In the genomic region with DNA sequence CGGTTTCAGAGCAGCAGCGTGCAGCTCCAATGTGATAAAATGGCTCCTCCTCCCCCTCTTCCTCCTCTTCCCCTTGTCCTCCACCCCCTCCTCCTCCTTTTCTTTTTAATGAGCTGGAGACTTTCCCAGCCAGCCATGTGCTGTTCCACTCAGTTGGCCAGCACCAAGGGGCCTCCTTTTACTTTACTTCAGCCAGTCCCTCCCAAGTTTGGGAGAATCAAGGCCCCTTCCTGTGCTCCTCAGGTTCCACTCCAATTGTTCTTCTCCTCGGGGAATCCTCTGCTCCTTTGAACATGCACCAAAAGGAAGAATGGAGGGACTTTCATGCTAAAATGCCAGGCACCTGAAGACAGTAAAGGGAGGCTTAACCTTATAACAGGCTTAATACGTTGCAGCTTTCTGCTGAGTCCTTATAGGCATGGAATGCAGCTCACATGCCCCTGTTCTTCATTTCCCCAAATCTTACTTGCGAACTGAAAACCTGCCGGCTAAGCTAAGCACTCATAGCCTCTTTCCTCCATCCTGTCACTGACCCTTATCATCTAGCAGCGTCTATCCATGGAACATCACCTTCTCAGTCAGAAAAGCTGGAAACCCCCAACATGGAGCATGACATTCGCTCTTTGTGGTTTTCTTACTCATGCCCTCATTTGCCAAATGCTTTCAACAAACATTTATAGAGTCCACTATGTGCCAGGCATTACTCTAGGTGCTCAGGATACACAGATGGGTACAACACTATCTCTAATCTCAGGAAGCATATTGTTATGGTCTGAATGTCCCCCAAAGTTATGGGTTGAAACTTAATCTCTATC, we compare ENCODE assay signal across 15 cellular contexts.
A peak's percentile ranks its signal among the peaks of the same experiment; 100 is the strongest.
DNase-seq lines count a peak whose midpoint lies in the region; ATAC-seq and TF ChIP-seq lines count a peak whose summit lies in the region.
"Had no signal": no experiment of that assay in that cellular context is flagged by ENCODE, and none has a peak within 500 bp of the region (broad histone marks: within the 10 kb centered on the region; RNA-seq: fewer than 3 reads in every experiment).

No MANE protein-coding gene starts in this region.

- no peaks in the 10 kb centered on the region for H4K20me1 ChIP-seq in PC-3 (ENCODE audit: low read length)

- no TSS peak for BruUV-seq in PC-3 (replicated peaks; lab: Mats Ljungman, UMichigan)

- peaks cover 0 to 10% (median 0%) of the 10 kb centered on the region in 9 donors for H3K4me1 ChIP-seq in heart right ventricle
- H3K4me1 ChIP-seq in PC-3 (ENCODE audit: insufficient read depth, low read length) = no peaks in the 10 kb centered on the region
- H3K4me1 ChIP-seq in iPS DF 6.9 (ENCODE audit: control insufficient read depth, insufficient read depth, low read length) = 0 out of 2 replicates have a peak, but pooled peaks cover 2% of the 10 kb centered on the region
- H3K4me1 ChIP-seq in testis = no peaks in the 10 kb centered on the region
- H3K4me1 ChIP-seq: SJSA1 had no signal

- no peak overlapping the region for H3K27ac ChIP-seq in heart right ventricle
- H3K27ac ChIP-seq in PC-3 (ENCODE audit: low read length) = no peak overlapping the region
- no peak overlapping the region for H3K27ac ChIP-seq in iPS DF 6.9 (ENCODE audit: low read length)
- H3K27ac ChIP-seq in testis = no peak overlapping the region
- H3K27ac ChIP-seq: SJSA1 had no signal

- ATAC-seq in heart right ventricle = peak in 5 of 8 donors; percentile 34 to 74 (median 44)
- ATAC-seq in PC-3 = no peak
- no peak for ATAC-seq in HG02588 (IDR thresholded peaks at IDR 0.05; ENCODE audit: unreplicated experiment)
- ATAC-seq in stimulated activated naive CD8-positive, alpha-beta T cell treated with anti-CD3 and anti-CD28 coated beads, Interleukin-15, Interleukin-2, amounts not matched to agents 100 U/mL and 50 U/mL, for 24 hours = no peak

- H3K9ac ChIP-seq in PC-3 (ENCODE audit: low read length) = no peak overlapping the region

- intact Hi-C loops in heart right ventricle (cut with DNase I) = no loop called here
- intact Hi-C loops in cardiac septum (cut with DNase I) = no loop called here
- intact Hi-C loops in PC-3 (cut with micrococcal nuclease) = no loop called here
- intact Hi-C loops in testis (cut with DNase I; ENCODE audit: low total_unique reads) = no loop called here

- H3K4me3 ChIP-seq in heart right ventricle = no peak overlapping the region
- H3K4me3 ChIP-seq in PC-3 (ENCODE audit: low read length) = no peak overlapping the region
- no peak overlapping the region for H3K4me3 ChIP-seq in iPS DF 6.9 (ENCODE audit: low read length)
- no peak overlapping the region for H3K4me3 ChIP-seq in testis
- H3K4me3 ChIP-seq: SJSA1 had no signal

- no peaks in the 10 kb centered on the region for H3K79me2 ChIP-seq in PC-3 (ENCODE audit: low read length)

- H3F3A ChIP-seq in PC-3 (ENCODE audit: low read length, unreplicated experiment) = no peaks in the 10 kb centered on the region

- H3K36me3 ChIP-seq in heart right ventricle (no peaks in the 10 kb centered on the region), PC-3 (ENCODE audit: low read depth, low read length) (no peaks in the 10 kb centered on the region), iPS DF 6.9 (ENCODE audit: control insufficient read depth, insufficient read depth, low read length) (no peaks in the 10 kb centered on the region), testis (ENCODE audit: low read depth, missing control alignments) (no peaks in the 10 kb centered on the region)
- H3K36me3 ChIP-seq: SJSA1 had no signal

- H3K9me3 ChIP-seq in heart right ventricle (peaks cover 0 to 25% (median 6%) of the 10 kb centered on the region in 11 donors), PC-3 (ENCODE audit: low read length) (peaks cover 8% of the 10 kb centered on the region; the same call in 1 of the 2 replicates), iPS DF 6.9 (ENCODE audit: control insufficient read depth, insufficient read depth, low read length) (no peaks in the 10 kb centered on the region), testis (no peaks in the 10 kb centered on the region)

- DNase-seq in heart right ventricle (no peak), cardiac septum (ENCODE audit: low spot score) (no peak), PC-3 (peak; percentile 11), iPS DF 6.9 (ENCODE audit: low read depth, low spot score) (peak; percentile 54), testis (peak; percentile 23)
- DNase-seq in stimulated activated naive CD8-positive, alpha-beta T cell treated with anti-CD3 and anti-CD28 coated beads, Interleukin-15, Interleukin-2, amounts not matched to agents 100 U/mL and 50 U/mL, for 24 hours = no peak
- no peak for DNase-seq in stimulated activated CD4-positive, alpha-beta T cell treated with anti-CD3 and anti-CD28 coated beads, Interleukin-12 subunit alpha, Interleukin-12 subunit beta, amount 100 ng/mL, for 4 hours
- DNase-seq: activated CD4-positive, alpha-beta memory T cell treated with anti-CD3 and anti-CD28 coated beads for 36 hours; amniotic stem cell; cortex of kidney; DMS 273 treated with DMSO at 0.1 percent for 48 hours; MM.1S; NCI-H2081 treated with DMSO at 0.1 percent for 48 hours had no signal

- no peak for TF ChIP-seq POLR2A in testis (IDR thresholded peaks at IDR 0.05)

- TF ChIP-seq CTCF in heart right ventricle (IDR thresholded peaks at IDR 0.05) (no peak), PC-3 (conservative IDR thresholded peaks at IDR 0.05; ENCODE audit: low read depth, low read length) (no peak), testis (IDR thresholded peaks at IDR 0.05) (no peak)

- no peaks in the 10 kb centered on the region for H3K9me2 ChIP-seq in PC-3 (replicated peaks; ENCODE audit: low read length)

- peaks cover 0 to 17% (median 9%) of the 10 kb centered on the region in 7 donors for H3K27me3 ChIP-seq in heart right ventricle
- H3K27me3 ChIP-seq in PC-3 (ENCODE audit: low read length) = peaks cover 45% of the 10 kb centered on the region
- H3K27me3 ChIP-seq in iPS DF 6.9 (ENCODE audit: control insufficient read depth, insufficient read depth, low read length) = no peaks in the 10 kb centered on the region
- H3K27me3 ChIP-seq in testis = no peaks in the 10 kb centered on the region

- CTCF ChIA-PET in PC-3 (lab: Charles Lee) = no interaction called here

- no peak overlapping the region for H3K4me2 ChIP-seq in PC-3 (ENCODE audit: low read length)

- H2AFZ ChIP-seq in PC-3 (ENCODE audit: low read length) = no peak overlapping the region

- 53% methylated on average over 8 of the region's 8 CpGs for WGBS in heart right ventricle, 2 donors
- WGBS in iPS DF 6.9 (ENCODE audit: insufficient coverage, insufficient read length) = no CpG with 5 or more reads among the region's 8 CpGs
- WGBS in testis, 2 donors = 58 to 73% methylated on average over 8 of the region's 8 CpGs

- POLR2A ChIA-PET in PC-3 (lab: Charles Lee; ENCODE audit: unreplicated experiment) = no interaction called here

Comparison
In these comparisons a context has a peak if more than half of its experiments do, and no peak if none do; other contexts are left out.
1. ATAC-seq: peak in heart right ventricle (5 of 8); none in PC-3 (single experiment), HG02588 (single experiment) and stimulated activated naive CD8-positive, alpha-beta T cell treated with anti-CD3 and anti-CD28 coated beads, Interleukin-15, Interleukin-2, amounts not matched to agents 100 U/mL and 50 U/mL, for 24 hours (single experiment).
2. DNase-seq: peak in PC-3 (single experiment), iPS DF 6.9 (single experiment) and testis (single experiment); none in heart right ventricle (0 of 2), cardiac septum (single experiment), stimulated activated naive CD8-positive, alpha-beta T cell treated with anti-CD3 and anti-CD28 coated beads, Interleukin-15, Interleukin-2, amounts not matched to agents 100 U/mL and 50 U/mL, for 24 hours (single experiment) and stimulated activated CD4-positive, alpha-beta T cell treated with anti-CD3 and anti-CD28 coated beads, Interleukin-12 subunit alpha, Interleukin-12 subunit beta, amount 100 ng/mL, for 4 hours (single experiment).